Comparison of ENCODE assay signal across 17 cellular contexts in genomic region chrX:153739754-153740486, GRCh38. TPM values are rescaled to one million over a fixed set of nuclear protein-coding genes. Genes with fewer than 3 reads are reported as not detected.
A peak's percentile ranks its signal among the peaks of the same experiment; 100 is the strongest.
DNase-seq lines count a peak whose midpoint lies in the region; ATAC-seq and TF ChIP-seq lines count a peak whose summit lies in the region.
"Had no signal": no experiment of that assay in that cellular context is flagged by ENCODE, and none has a peak within 500 bp of the region (broad histone marks: within the 10 kb centered on the region; RNA-seq: fewer than 3 reads in every experiment).

No MANE protein-coding gene starts in this region.

- no peaks in the 10 kb centered on the region for H3K36me3 ChIP-seq in breast epithelium

- no peak overlapping the region for H3K27ac ChIP-seq in breast epithelium
- H3K27ac ChIP-seq in RWPE1: peak overlapping the region; percentile 34; the same call in 1 of the 2 replicates
- H3K27ac ChIP-seq: PC-9, upper lobe of left lung had no signal

- H3K4me1 Mint-ChIP-seq in MCF 10A (ENCODE audit: insufficient read depth, unreplicated experiment): no peaks in the 10 kb centered on the region
- H3K4me1 Mint-ChIP-seq in activated naive CD8-positive, alpha-beta T cell treated with anti-CD3 and anti-CD28 coated beads, Interleukin-2, amount 10 ng/mL, durations not matched to agents 7 days and 5 days: peaks cover 21% of the 10 kb centered on the region
- peaks cover 12 to 35% of the 10 kb centered on the region in 2 donors for H3K4me1 Mint-ChIP-seq in stimulated activated naive B cell treated with anti-CD40 and anti-IgM and Interleukin-4, amounts not matched to agents 10 μg/mL and 1 μg/mL and 100 μg/mL, for 72 hours

- no TSS peak for BruUV-seq in MCF 10A (replicated peaks; lab: Mats Ljungman, UMichigan)

- peaks cover 3% of the 10 kb centered on the region for H3K36me3 Mint-ChIP-seq in MCF 10A (ENCODE audit: insufficient read depth, unreplicated experiment)
- peaks cover 11% of the 10 kb centered on the region for H3K36me3 Mint-ChIP-seq in activated naive CD8-positive, alpha-beta T cell treated with anti-CD3 and anti-CD28 coated beads, Interleukin-2, amount 10 ng/mL, durations not matched to agents 7 days and 5 days
- H3K36me3 Mint-ChIP-seq in stimulated activated naive B cell treated with anti-CD40 and anti-IgM and Interleukin-4, amounts not matched to agents 10 μg/mL and 1 μg/mL and 100 μg/mL, for 72 hours: peaks cover 12 to 14% of the 10 kb centered on the region in 2 donors

- peaks cover 7% of the 10 kb centered on the region for H3K9me3 Mint-ChIP-seq in MCF 10A (ENCODE audit: unreplicated experiment)
- H3K9me3 Mint-ChIP-seq in activated naive CD8-positive, alpha-beta T cell treated with anti-CD3 and anti-CD28 coated beads, Interleukin-2, amount 10 ng/mL, durations not matched to agents 7 days and 5 days: no peaks in the 10 kb centered on the region
- H3K9me3 Mint-ChIP-seq in stimulated activated naive B cell treated with anti-CD40 and anti-IgM and Interleukin-4, amounts not matched to agents 10 μg/mL and 1 μg/mL and 100 μg/mL, for 72 hours: no peaks in the 10 kb centered on the region
- H3K9me3 Mint-ChIP-seq: activated B cell treated with CpG ODN at 0.5 μM for 24 hours had no signal

- no peak overlapping the region for H3K27ac Mint-ChIP-seq in MCF 10A (ENCODE audit: low read depth, unreplicated experiment)
- H3K27ac Mint-ChIP-seq in activated naive CD8-positive, alpha-beta T cell treated with anti-CD3 and anti-CD28 coated beads, Interleukin-2, amount 10 ng/mL, durations not matched to agents 7 days and 5 days: peak overlapping the region; percentile 90
- peak overlapping the region; percentile 14 for H3K27ac Mint-ChIP-seq in stimulated activated naive B cell treated with anti-CD40 and anti-IgM and Interleukin-4, amounts not matched to agents 10 μg/mL and 1 μg/mL and 100 μg/mL, for 72 hours
- H3K27ac Mint-ChIP-seq: activated B cell treated with CpG ODN at 0.5 μM for 24 hours had no signal

- no peaks in the 10 kb centered on the region for H3K27me3 Mint-ChIP-seq in MCF 10A (ENCODE audit: insufficient read depth, unreplicated experiment)
- peaks cover 2% of the 10 kb centered on the region for H3K27me3 Mint-ChIP-seq in activated naive CD8-positive, alpha-beta T cell treated with anti-CD3 and anti-CD28 coated beads, Interleukin-2, amount 10 ng/mL, durations not matched to agents 7 days and 5 days
- no peaks in the 10 kb centered on the region for H3K27me3 Mint-ChIP-seq in stimulated activated naive B cell treated with anti-CD40 and anti-IgM and Interleukin-4, amounts not matched to agents 10 μg/mL and 1 μg/mL and 100 μg/mL, for 72 hours
- H3K27me3 Mint-ChIP-seq: activated B cell treated with CpG ODN at 0.5 μM for 24 hours had no signal

- CTCF ChIA-PET in MCF 10A (lab: Yijun Ruan, JAX): interaction anchor here (0.6 to 0.8 kb wide), 2 partner anchors 13 to 54 kb away, joined by 3 read pairs; partner anchors contain the start of genes IDH3G and SSR4
- CTCF ChIA-PET in RWPE1 (lab: Yijun Ruan, JAX): interaction anchor here (0.5 to 0.6 kb wide), 3 partner anchors 38 to 1349 kb away, joined by 3 to 4 read pairs (median 3); no protein-coding TSS in a partner anchor

- H3K9me3 ChIP-seq in breast epithelium: no peaks in the 10 kb centered on the region
- H3K9me3 ChIP-seq: MG63, upper lobe of left lung had no signal

- no peak for TF ChIP-seq CTCF in MCF 10A (IDR thresholded peaks at IDR 0.05; ENCODE audit: unreplicated experiment)
- TF ChIP-seq CTCF in breast epithelium (IDR thresholded peaks at IDR 0.05): no peak
- TF ChIP-seq CTCF in RWPE1 (conservative IDR thresholded peaks at IDR 0.05; ENCODE audit: low read depth): no peak

- intact Hi-C loops in MCF 10A (cut with micrococcal nuclease): no loop called here
- intact Hi-C loops in breast epithelium (cut with DNase I; ENCODE audit: low total_unique reads): no loop called here

- no peaks in the 10 kb centered on the region for H3K4me1 ChIP-seq in breast epithelium

- H3K4me3 ChIP-seq in breast epithelium: no peak overlapping the region
- H3K4me3 ChIP-seq: MG63, PC-9, upper lobe of left lung had no signal

- peak; percentile 94 for ATAC-seq in activated naive CD8-positive, alpha-beta T cell treated with anti-CD3 and anti-CD28 coated beads, Interleukin-2, amount 10 ng/mL, durations not matched to agents 7 days and 5 days (ENCODE audit: low read depth)
- no peak for ATAC-seq in stimulated activated naive B cell treated with anti-CD40 and anti-IgM and Interleukin-4, amounts not matched to agents 10 μg/mL and 1 μg/mL and 100 μg/mL, for 72 hours (replicated peaks)
- no peak for ATAC-seq in GM18511 (IDR thresholded peaks at IDR 0.05; ENCODE audit: unreplicated experiment)

- POLR2A ChIA-PET in MCF 10A (lab: Yijun Ruan, JAX) (interaction anchor here (0.5 to 0.8 kb wide), 2 partner anchors 17 to 137 kb away, joined by 3 read pairs; no protein-coding TSS in a partner anchor), RWPE1 (lab: Yijun Ruan, JAX; ENCODE audit: low non-redundant PET) (no interaction called here)
- POLR2A ChIA-PET in activated naive CD8-positive, alpha-beta T cell treated with anti-CD3 and anti-CD28 coated beads, Interleukin-2, amount 10 ng/mL, durations not matched to agents 7 days and 5 days (lab: Charles Lee): interaction anchor here (1.9 kb wide), 1 partner anchor 13 kb away, joined by 13 read pairs; no protein-coding TSS in a partner anchor

- H3K4me3 Mint-ChIP-seq in MCF 10A (ENCODE audit: unreplicated experiment): no peak overlapping the region
- peak overlapping the region; percentile 76 for H3K4me3 Mint-ChIP-seq in activated naive CD8-positive, alpha-beta T cell treated with anti-CD3 and anti-CD28 coated beads, Interleukin-2, amount 10 ng/mL, durations not matched to agents 7 days and 5 days
- H3K4me3 Mint-ChIP-seq in stimulated activated naive B cell treated with anti-CD40 and anti-IgM and Interleukin-4, amounts not matched to agents 10 μg/mL and 1 μg/mL and 100 μg/mL, for 72 hours: no peak overlapping the region
- H3K4me3 Mint-ChIP-seq: activated B cell treated with CpG ODN at 0.5 μM for 24 hours had no signal

- DNase-seq in MCF 10A (ENCODE audit: unreplicated experiment): peak; percentile 63
- no peak for DNase-seq in breast epithelium (ENCODE audit: low spot score in 2 of 2)
- no peak for DNase-seq in RWPE1 (ENCODE audit: low spot score)
- peak; percentile 46 for DNase-seq in activated naive CD8-positive, alpha-beta T cell treated with anti-CD3 and anti-CD28 coated beads, Interleukin-2, amount 10 ng/mL, durations not matched to agents 7 days and 5 days
- no peak for DNase-seq in stimulated activated naive B cell treated with anti-CD40 and anti-IgM and Interleukin-4, amounts not matched to agents 10 μg/mL and 1 μg/mL and 100 μg/mL, for 72 hours
- DNase-seq in NCI-H2029 treated with DMSO at 0.1 percent for 48 hours (lab: John Stamatoyannopoulos, UW): no peak
- DNase-seq in mucosa of gallbladder (ENCODE audit: low spot score): no peak
- DNase-seq: activated B cell treated with CpG ODN at 0.5 μM for 24 hours; MG63; NCI-H1930; NCI-H69; PC-9; stimulated activated CD4-positive, alpha-beta T cell treated with anti-CD3 and anti-CD28 coated beads, Interleukin-2, amount 100 ng/mL, for 24 hours; SW 1271; upper lobe of left lung had no signal

- H3K27me3 ChIP-seq in breast epithelium: peaks cover 0 to 27% of the 10 kb centered on the region in 2 donors
- H3K27me3 ChIP-seq: MG63, upper lobe of left lung had no signal

- no peak for TF ChIP-seq POLR2A in breast epithelium (IDR thresholded peaks at IDR 0.05)

RNA-seq across cellular contexts. Expression of gene ABCD1, which starts 15.3 kb away (rescaled TPM):
- total RNA-seq in MCF 10A (2022) (3.5 and 4.1 TPM in 2 replicates), breast epithelium (10 to 100 TPM; 10.2 to 27.8 (median 10.5) TPM), mucosa of gallbladder (18.6 TPM)
- total RNA-seq in activated naive CD8-positive, alpha-beta T cell treated with anti-CD3 and anti-CD28 coated beads, Interleukin-2, amount 10 ng/mL, durations not matched to agents 7 days and 5 days: 10 to 100 TPM; 15.9 to 16.4 TPM

RNA-seq across cellular contexts. Expression of gene BCAP31, which starts 15.7 kb away (rescaled TPM):
- total RNA-seq in MCF 10A (2022) (197 and 203 TPM in 2 replicates), breast epithelium (100 to 1,000 TPM; 120 to 245 (median 129) TPM), mucosa of gallbladder (221 TPM)
- 100 to 1,000 TPM; 140 to 141 TPM for total RNA-seq in activated naive CD8-positive, alpha-beta T cell treated with anti-CD3 and anti-CD28 coated beads, Interleukin-2, amount 10 ng/mL, durations not matched to agents 7 days and 5 days

RNA-seq across cellular contexts. Expression of gene PLXNB3, which starts 24.1 kb away (rescaled TPM):
- 7.2 and 13.5 TPM in 2 replicates for total RNA-seq in MCF 10A (2022)
- total RNA-seq in breast epithelium: 10 to 100 TPM; 12.3 to 17.9 (median 13.4) TPM
- 1 to 10 TPM; 1.3 to 2.1 TPM for total RNA-seq in activated naive CD8-positive, alpha-beta T cell treated with anti-CD3 and anti-CD28 coated beads, Interleukin-2, amount 10 ng/mL, durations not matched to agents 7 days and 5 days
- total RNA-seq in mucosa of gallbladder: 65.3 TPM
- total RNA-seq: activated B cell treated with CpG ODN at 0.5 μM for 24 hours had no signal

RNA-seq across cellular contexts. Expression of gene SRPK3, which starts 40.9 kb away (rescaled TPM):
- total RNA-seq in MCF 10A (2022): not detected in 2 replicates
- total RNA-seq in breast epithelium: 1 to 10 TPM in 2 of 3 donors, under 1 TPM in 1; 0.33 to 1.5 (median 1.3) TPM
- not detected for total RNA-seq in activated naive CD8-positive, alpha-beta T cell treated with anti-CD3 and anti-CD28 coated beads, Interleukin-2, amount 10 ng/mL, durations not matched to agents 7 days and 5 days
- total RNA-seq in mucosa of gallbladder: 5.8 TPM
- total RNA-seq: activated B cell treated with CpG ODN at 0.5 μM for 24 hours, HT1080 had no signal

RNA-seq across cellular contexts. Expression of gene SLC6A8, which starts 52.2 kb away (rescaled TPM):
- total RNA-seq in MCF 10A (2022) (59.9 and 66.6 TPM in 2 replicates), breast epithelium (10 to 100 TPM in 2 of 3 donors, 1 to 10 TPM in 1; 7.6 to 40.8 (median 18.4) TPM), mucosa of gallbladder (165 TPM)
- total RNA-seq in activated naive CD8-positive, alpha-beta T cell treated with anti-CD3 and anti-CD28 coated beads, Interleukin-2, amount 10 ng/mL, durations not matched to agents 7 days and 5 days: 1 to 10 TPM; 1.7 to 1.9 TPM

Comparison
In these comparisons a context has a peak if more than half of its experiments do, and no peak if none do; other contexts are left out.
1. DNase-seq: peak in MCF 10A (single experiment) and activated naive CD8-positive, alpha-beta T cell treated with anti-CD3 and anti-CD28 coated beads, Interleukin-2, amount 10 ng/mL, durations not matched to agents 7 days and 5 days (single experiment); none in breast epithelium (0 of 2), RWPE1 (single experiment), stimulated activated naive B cell treated with anti-CD40 and anti-IgM and Interleukin-4, amounts not matched to agents 10 μg/mL and 1 μg/mL and 100 μg/mL, for 72 hours (single experiment), NCI-H2029 treated with DMSO at 0.1 percent for 48 hours (single experiment) and mucosa of gallbladder (single experiment).